In genomic region chr13:23806874-23807522, GRCh38 we compare ENCODE assay signal across 10 cellular contexts.
DNase-seq lines count a peak whose midpoint lies in the region; ATAC-seq, FAIRE-seq and TF ChIP-seq lines count a peak whose summit lies in the region.
"Had no signal": no experiment of that assay in that cellular context is flagged by ENCODE, and none has a peak within 500 bp of the region (broad histone marks: within the 10 kb centered on the region; RNA-seq: fewer than 3 reads in every experiment).

No MANE protein-coding gene starts in this region.

- H3K79me2 ChIP-seq in SU-DHL-6 (ENCODE audit: insufficient read depth, low read length): no peaks in the 10 kb centered on the region
- H3K79me2 ChIP-seq in PC-9 (ENCODE audit: low read depth): no peaks in the 10 kb centered on the region

- H3K9me3 ChIP-seq in SU-DHL-6 (ENCODE audit: insufficient read depth, low read length): no peaks in the 10 kb centered on the region
- no peaks in the 10 kb centered on the region for H3K9me3 ChIP-seq in PC-9 (ENCODE audit: insufficient read depth, low read depth)

- no peak overlapping the region for H3K9ac ChIP-seq in SU-DHL-6 (ENCODE audit: low read length)

- ATAC-seq in GM21381 (IDR thresholded peaks at IDR 0.05; ENCODE audit: unreplicated experiment) (peak; percentile 12), HG03135 (IDR thresholded peaks at IDR 0.05; ENCODE audit: unreplicated experiment) (peak; percentile 13), left lobe of liver (no peak)

- peaks cover 5% of the 10 kb centered on the region for H3K36me3 ChIP-seq in SU-DHL-6 (ENCODE audit: low read length)
- no peaks in the 10 kb centered on the region for H3K36me3 ChIP-seq in PC-9 (ENCODE audit: low read depth)

- H3K27ac ChIP-seq in SU-DHL-6 (ENCODE audit: low read depth, low read length) (no peak overlapping the region), PC-9 (no peak overlapping the region)
- H3K27ac ChIP-seq: C4-2B had no signal

- H3K9me2 ChIP-seq in SU-DHL-6 (replicated peaks; ENCODE audit: insufficient read depth, low read length) (no peaks in the 10 kb centered on the region), PC-9 (ENCODE audit: insufficient read depth) (no peaks in the 10 kb centered on the region; the same call in 1 of the 2 replicates)

- POLR2A ChIA-PET in PC-9 (lab: Charles Lee; ENCODE audit: unreplicated experiment): no interaction called here

- H3K4me3 ChIP-seq in SU-DHL-6 (ENCODE audit: insufficient read depth, low read length, poor library complexity, severe bottlenecking) (no peak overlapping the region), PC-9 (no peak overlapping the region)

- BruUV-seq in PC-9 (replicated peaks; lab: Mats Ljungman, UMichigan): no TSS peak

- H4K20me1 ChIP-seq in SU-DHL-6 (ENCODE audit: low read depth, low read length): peaks cover 10% of the 10 kb centered on the region; the same call in 1 of the 2 replicates
- H4K20me1 ChIP-seq in PC-9 (ENCODE audit: insufficient read depth): no peaks in the 10 kb centered on the region; the same call in 1 of the 2 replicates

- H3K27me3 ChIP-seq in SU-DHL-6 (ENCODE audit: low read length) (no peaks in the 10 kb centered on the region), PC-9 (ENCODE audit: insufficient read depth, low read depth) (no peaks in the 10 kb centered on the region)

- no peak for TF ChIP-seq POLR2A in GM12891 (IDR thresholded peaks at IDR 0.05; ENCODE audit: low read depth, low read length)

- intact Hi-C loops in PC-9 (cut with micrococcal nuclease; ENCODE audit: unreplicated experiment): no loop called here

- H3K4me2 ChIP-seq in SU-DHL-6 (ENCODE audit: low read depth, low read length, poor library complexity, severe bottlenecking) (peak overlapping the region; percentile 55), PC-9 (no peak overlapping the region)

- H3F3A ChIP-seq in SU-DHL-6 (ENCODE audit: insufficient read depth): peaks cover 13% of the 10 kb centered on the region; the same call in 1 of the 2 replicates
- no peaks in the 10 kb centered on the region for H3F3A ChIP-seq in PC-9 (ENCODE audit: insufficient read depth, low read depth)

- peaks cover 13% of the 10 kb centered on the region for H3K4me1 ChIP-seq in PC-9 (replicated peaks; ENCODE audit: insufficient read depth)

- no peak overlapping the region for H2AFZ ChIP-seq in SU-DHL-6 (ENCODE audit: low read depth, low read length, severe bottlenecking)
- no peak overlapping the region for H2AFZ ChIP-seq in PC-9

- CTCF ChIA-PET in PC-9 (lab: Charles Lee): no interaction called here

- FAIRE-seq in GM12891 (lab: Jason Lieb, UNC): peak; percentile 86

- DNase-seq in GM12891 (ENCODE audit: insufficient read length, low spot score) (no peak), PC-9 (no peak), amygdala (lab: John Stamatoyannopoulos, UW) (no peak), left lobe of liver (ENCODE audit: low spot score) (no peak)
- no peak for DNase-seq in activated naive CD4-positive, alpha-beta T cell (lab: John Stamatoyannopoulos, UW)
- DNase-seq: stimulated activated CD4-positive, alpha-beta T cell treated with anti-CD3 and anti-CD28 coated beads, Interleukin-4, amount 100 ng/mL, for 1 hour had no signal

- TF ChIP-seq CTCF in SU-DHL-6 (IDR thresholded peaks at IDR 0.05; ENCODE audit: insufficient read depth, low read length, poor library complexity, severe bottlenecking) (no peak), PC-9 (conservative IDR thresholded peaks at IDR 0.05) (no peak)

TF ChIP-seq in GM12891, 5 proteins besides CTCF, POLR2A, EP300 and RAD21:
- TF ChIP-seq SPI1 (IDR thresholded peaks at IDR 0.05; ENCODE audit: low read depth, low read length): no peak
- no peak for TF ChIP-seq TAF1 (IDR thresholded peaks at IDR 0.05; ENCODE audit: low read depth, low read length)
- no peak for TF ChIP-seq PAX5 (IDR thresholded peaks at IDR 0.05; ENCODE audit: insufficient read depth, low read length, severe bottlenecking)
- no peak for TF ChIP-seq POU2F2 (IDR thresholded peaks at IDR 0.05; ENCODE audit: low read depth, low read length)
- no peak for TF ChIP-seq POLR2AphosphoS5 (IDR thresholded peaks at IDR 0.05; ENCODE audit: low read depth, low read length)
